In the genomic region with DNA sequence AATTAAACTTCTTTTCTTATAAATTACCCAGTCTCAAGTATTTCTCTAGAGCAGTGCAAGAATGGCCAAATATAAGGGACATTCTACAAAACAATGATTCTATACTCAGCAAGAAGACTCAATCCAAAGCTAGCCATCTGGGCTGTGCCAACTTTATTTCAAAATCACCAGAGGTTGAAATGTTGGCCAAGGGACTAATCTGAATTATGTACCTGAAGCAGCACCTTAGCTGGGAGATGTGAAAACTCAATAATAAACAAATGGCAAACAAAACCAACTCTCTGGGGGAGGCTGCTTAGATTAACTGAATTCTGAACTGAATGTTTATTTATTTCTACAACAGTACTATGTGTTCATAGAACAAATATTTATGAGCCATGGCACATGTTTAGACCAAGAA, we compare ENCODE assay signal across 29 cellular contexts.
"Had no signal": no experiment of that assay in that cellular context is flagged by ENCODE, and none has a peak within 500 bp of the region (broad histone marks: within the 10 kb centered on the region; RNA-seq: fewer than 3 reads in every experiment).

No MANE protein-coding gene starts in this region.

- H3K36me3 ChIP-seq: neural progenitor cell, ovary, right lobe of liver, sigmoid colon, spleen, suprapubic skin, tibial artery, transverse colon, upper lobe of right lung, uterus had no signal

- H3K4me1 ChIP-seq: neural progenitor cell, parathyroid adenoma, sigmoid colon, spleen, testis, transverse colon, upper lobe of right lung, uterus had no signal

- H3K4me3 ChIP-seq: neural progenitor cell, ovary, right lobe of liver, sigmoid colon, skin epidermis, smooth muscle cell, spleen, suprapubic skin, testis, tibial artery, transverse colon, uterus had no signal

- H3K9me3 ChIP-seq: ovary, right lobe of liver, suprapubic skin, testis, tibial artery, transverse colon, upper lobe of right lung, uterus had no signal

- H2AFZ ChIP-seq: neural progenitor cell, parathyroid adenoma had no signal

- H3K9ac ChIP-seq: neural progenitor cell, parathyroid adenoma had no signal

- H3K4me2 ChIP-seq: neural progenitor cell, smooth muscle cell had no signal

- H3K27ac ChIP-seq: neural progenitor cell, ovary, parathyroid adenoma, right lobe of liver, sigmoid colon, skin epidermis, spleen, suprapubic skin, testis, tibial artery, upper lobe of right lung, uterus had no signal

- H3K79me2 ChIP-seq: parathyroid adenoma had no signal

- H3K27me3 ChIP-seq: neural progenitor cell, ovary, right lobe of liver, sigmoid colon, spleen, suprapubic skin, testis, tibial artery, transverse colon, upper lobe of right lung, uterus had no signal

- DNase-seq: naive thymus-derived CD4-positive, alpha-beta T cell; natural killer cell; occipital lobe; ovary; posterior cingulate gyrus; right cardiac atrium; right lobe of liver; sigmoid colon; spleen; stimulated activated CD4-positive, alpha-beta T cell treated with anti-CD3 and anti-CD28 coated beads, Interleukin-12 subunit alpha, Interleukin-12 subunit beta, amount 100 ng/mL, for 4 hours; stimulated activated CD4-positive, alpha-beta T cell treated with anti-CD3 and anti-CD28 coated beads, Interleukin-1b, Interleukin-23, amount 100 ng/mL, for 48 hours; stimulated activated CD4-positive, alpha-beta T cell treated with anti-CD3 and anti-CD28 coated beads, Interleukin-4, amount 100 ng/mL, for 1 hour; stimulated activated CD4-positive, alpha-beta T cell treated with anti-CD3 and anti-CD28 coated beads, Interleukin-4, amount 100 ng/mL, for 4 hours; stimulated activated CD8-positive, alpha-beta memory T cell treated with anti-CD3 and anti-CD28 coated beads, Interleukin-4, amount 100 ng/mL, for 48 hours; stimulated activated naive CD4-positive, alpha-beta T cell; stimulated activated naive CD8-positive, alpha-beta T cell treated with anti-CD3 and anti-CD28 coated beads, Interleukin-15, amount 100 ng/mL, for 72 hours; stimulated activated naive CD8-positive, alpha-beta T cell treated with anti-CD3 and anti-CD28 coated beads, Interleukin-15, Interleukin-2, amounts not matched to agents 100 U/mL and 50 U/mL, for 24 hours; substantia nigra; testis; tibial artery; transverse colon; upper lobe of right lung; uterus had no signal

- ATAC-seq: naive thymus-derived CD4-positive, alpha-beta T cell; natural killer cell; right cardiac atrium; stimulated activated memory B cell treated with anti-CD40 and anti-IgM and Interleukin-4, amounts not matched to agents 10 μg/mL and 1 μg/mL and 100 μg/mL, for 72 hours; stimulated activated naive CD8-positive, alpha-beta T cell treated with anti-CD3 and anti-CD28 coated beads, Interleukin-15, amount 100 ng/mL, for 72 hours; stimulated activated naive CD8-positive, alpha-beta T cell treated with anti-CD3 and anti-CD28 coated beads, Interleukin-15, Interleukin-2, amounts not matched to agents 100 U/mL and 50 U/mL, for 24 hours; upper lobe of right lung had no signal
